Comparison of ENCODE assay signal across 8 cellular contexts in genomic region chr12:25557830-25558436, GRCh38. TPM values are rescaled to one million over a fixed set of nuclear protein-coding genes. Genes with fewer than 3 reads are reported as not detected.
A peak's percentile ranks its signal among the peaks of the same experiment; 100 is the strongest.
DNase-seq lines count a peak whose midpoint lies in the region; ATAC-seq and TF ChIP-seq lines count a peak whose summit lies in the region.

No MANE protein-coding gene starts in this region.

- TF ChIP-seq POLR2A in GM18505 (IDR thresholded peaks at IDR 0.05; ENCODE audit: borderline replicate concordance, extremely low read depth, insufficient read depth, insufficient read length): no peak

- ATAC-seq in HG03565 (IDR thresholded peaks at IDR 0.05; ENCODE audit: unreplicated experiment): no peak
- no peak for ATAC-seq in GM18505 (IDR thresholded peaks at IDR 0.05; ENCODE audit: unreplicated experiment)
- no peak for ATAC-seq in HG03571 (IDR thresholded peaks at IDR 0.05; ENCODE audit: unreplicated experiment)

- peak; percentile 35 for DNase-seq in DMS153 treated with DMSO at 0.1 percent for 48 hours (lab: John Stamatoyannopoulos, UW; ENCODE audit: unreplicated experiment)
- DNase-seq in HS-5 (ENCODE audit: low read depth): peak; percentile 20
- peak; percentile 82 for DNase-seq in SK-MEL-5 (ENCODE audit: low read depth, low spot score)
- peak; percentile 35 for DNase-seq in glomerular visceral epithelial cell (ENCODE audit: extremely low spot score)
- no peak for DNase-seq in UCSD-AML1 (lab: John Stamatoyannopoulos, UW; ENCODE audit: unreplicated experiment)

- in situ Hi-C loops in SK-MEL-5 (cut with HindIII; ENCODE audit: low pct_unique_long_range_greater_than_20kb, low sequenced_read_pairs): no loop called here

RNA-seq across cellular contexts. Expression of gene LMNTD1, which starts 4.8 kb away (rescaled TPM):
- total RNA-seq in SK-MEL-5 (2014; rRNA removed; shearing (Covaris generic)): not detected in 2 replicates
- not detected in 2 replicates for polyA plus RNA-seq in SK-MEL-5 (2015; cell fraction: cytosol; rRNA removed)
- polyA plus RNA-seq in SK-MEL-5 (2015; cell fraction: nucleus; rRNA removed): not detected in 2 replicates
